In the genomic region with DNA sequence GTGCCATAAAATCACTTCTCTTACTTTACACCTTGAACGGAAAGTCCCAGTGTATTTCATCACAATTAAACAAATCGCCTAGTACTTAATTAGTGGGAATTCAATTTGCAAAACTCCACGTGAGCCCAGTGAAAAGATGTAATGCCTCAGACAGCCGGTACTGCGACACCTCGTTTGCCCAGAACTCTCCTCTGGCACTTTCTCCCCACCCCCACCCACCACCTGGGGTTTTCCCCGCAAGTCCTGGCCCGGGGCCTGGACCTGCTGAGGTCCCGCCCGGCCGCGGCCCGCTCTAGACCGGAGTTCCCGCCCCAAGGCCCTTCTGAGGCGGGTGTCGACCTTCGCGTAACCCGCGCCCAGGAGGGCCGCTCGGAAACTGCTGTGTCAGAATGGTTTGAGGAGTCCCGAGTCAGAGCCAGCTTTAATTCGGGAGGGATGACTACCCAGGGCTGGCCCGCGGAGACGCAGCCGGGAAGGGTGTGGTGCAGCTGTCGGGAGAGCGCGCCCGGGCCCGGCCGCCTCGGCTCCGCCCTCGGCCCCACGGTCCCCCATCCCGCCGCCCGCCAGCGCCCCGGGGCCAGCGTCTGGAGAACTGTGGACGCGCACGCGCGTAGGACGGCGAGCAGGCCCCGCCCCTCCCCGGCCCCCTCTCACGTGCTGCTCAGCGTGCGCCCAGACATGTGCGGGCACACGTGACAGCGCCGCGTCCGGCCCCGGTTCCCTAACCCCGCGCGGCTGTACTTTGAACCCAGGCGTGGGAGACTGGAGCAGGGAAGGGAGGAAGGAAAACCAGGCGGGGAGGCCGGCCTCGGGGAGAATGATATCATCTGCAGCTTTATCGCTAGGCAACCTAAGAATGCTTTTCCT, we compare ENCODE assay signal across 1 cellular context.
A peak's percentile ranks its signal among the peaks of the same experiment; 100 is the strongest.
TF ChIP-seq lines count a peak whose summit lies in the region.

No MANE protein-coding gene starts in this region.

TF ChIP-seq in HepG2, 621 proteins besides CTCF, POLR2A, EP300 and RAD21 (continued from another document and continues in another):
- TF ChIP-seq ATF6 (CRISPR knock-in tag; conservative IDR thresholded peaks at IDR 0.05) (no peak), ZNF264 (CRISPR knock-in tag; IDR thresholded peaks at IDR 0.05) (0 out of 2 replicates have a peak, but pooled peaks have one; percentile 43), ZNF326 (CRISPR knock-in tag; IDR thresholded peaks at IDR 0.05; ENCODE audit: borderline replicate concordance) (no peak), PRMT3 (CRISPR knock-in tag; IDR thresholded peaks at IDR 0.05; ENCODE audit: borderline replicate concordance, low read depth) (peak; percentile 86; the same call in 1 of the 2 replicates), SKI (IDR thresholded peaks at IDR 0.05; ENCODE audit: partially characterized antibody) (peak; percentile 31), HDAC6 (IDR thresholded peaks at IDR 0.05; ENCODE audit: low read depth, low read length) (no peak), HMG20A (CRISPR knock-in tag; IDR thresholded peaks at IDR 0.05; ENCODE audit: borderline replicate concordance) (peak; percentile 71; the same call in 1 of the 2 replicates), THAP11 (CRISPR knock-in tag; IDR thresholded peaks at IDR 0.05) (peak; percentile 73), ZNF101 (CRISPR knock-in tag; IDR thresholded peaks at IDR 0.05; ENCODE audit: borderline replicate concordance, low read depth) (no peak), ZNF644 (CRISPR knock-in tag; IDR thresholded peaks at IDR 0.05; ENCODE audit: low read depth) (peak; percentile 27; the same call in 1 of the 2 replicates), ZNF124 (CRISPR knock-in tag; IDR thresholded peaks at IDR 0.05) (no peak; the same call in 1 of the 2 replicates), ZNF510 (CRISPR knock-in tag; IDR thresholded peaks at IDR 0.05; ENCODE audit: low read depth) (no peak), DMAP1 (CRISPR knock-in tag; IDR thresholded peaks at IDR 0.05) (peak; percentile 68; the same call in 1 of the 2 replicates), ZNF839 (CRISPR knock-in tag; IDR thresholded peaks at IDR 0.05; ENCODE audit: borderline replicate concordance) (no peak), ZBTB14 (CRISPR knock-in tag; IDR thresholded peaks at IDR 0.05) (peak; percentile 64; the same call in 1 of the 2 replicates), CHD2 (IDR thresholded peaks at IDR 0.05; ENCODE audit: low read depth, low read length) (peak; percentile 69; the same call in 1 of the 2 replicates), KDM6A (CRISPR knock-in tag; IDR thresholded peaks at IDR 0.05; ENCODE audit: low read depth) (peak; percentile 65; the same call in 1 of the 2 replicates), ZNF274 (CRISPR knock-in tag; IDR thresholded peaks at IDR 0.05) (peak; percentile 91; the same call in 1 of the 2 replicates), SCMH1 (CRISPR knock-in tag; IDR thresholded peaks at IDR 0.05; ENCODE audit: borderline replicate concordance) (no peak), ZC3H13 (CRISPR knock-in tag; IDR thresholded peaks at IDR 0.05) (peak; percentile 92), NCOA2 (CRISPR knock-in tag; IDR thresholded peaks at IDR 0.05) (0 out of 2 replicates have a peak, but pooled peaks have one; percentile 27), MED13 (CRISPR knock-in tag; IDR thresholded peaks at IDR 0.05) (no peak), ARNT2 (CRISPR knock-in tag; IDR thresholded peaks at IDR 0.05; ENCODE audit: low read depth) (peak; percentile 88), THAP9 (CRISPR knock-in tag; IDR thresholded peaks at IDR 0.05; ENCODE audit: borderline replicate concordance) (peak; percentile 63; the same call in 1 of the 2 replicates), HIVEP1 (CRISPR knock-in tag; IDR thresholded peaks at IDR 0.05) (peak; percentile 50; the same call in 1 of the 2 replicates), KIAA2018 (CRISPR knock-in tag; IDR thresholded peaks at IDR 0.05; ENCODE audit: borderline replicate concordance) (no peak), HOXA9 (CRISPR knock-in tag; IDR thresholded peaks at IDR 0.05; ENCODE audit: borderline replicate concordance) (no peak), ATF7-NPFF (CRISPR knock-in tag; IDR thresholded peaks at IDR 0.05; ENCODE audit: low read depth) (peak; percentile 76; the same call in 1 of the 2 replicates), ZNF75D (CRISPR knock-in tag; IDR thresholded peaks at IDR 0.05; ENCODE audit: borderline replicate concordance) (no peak), HNRNPUL1 (IDR thresholded peaks at IDR 0.05; ENCODE audit: low read depth, low read length) (no peak), FOXM1 (CRISPR knock-in tag; IDR thresholded peaks at IDR 0.05) (no peak), ISL2 (CRISPR knock-in tag; IDR thresholded peaks at IDR 0.05) (no peak)
- TF ChIP-seq, protein P1, sequence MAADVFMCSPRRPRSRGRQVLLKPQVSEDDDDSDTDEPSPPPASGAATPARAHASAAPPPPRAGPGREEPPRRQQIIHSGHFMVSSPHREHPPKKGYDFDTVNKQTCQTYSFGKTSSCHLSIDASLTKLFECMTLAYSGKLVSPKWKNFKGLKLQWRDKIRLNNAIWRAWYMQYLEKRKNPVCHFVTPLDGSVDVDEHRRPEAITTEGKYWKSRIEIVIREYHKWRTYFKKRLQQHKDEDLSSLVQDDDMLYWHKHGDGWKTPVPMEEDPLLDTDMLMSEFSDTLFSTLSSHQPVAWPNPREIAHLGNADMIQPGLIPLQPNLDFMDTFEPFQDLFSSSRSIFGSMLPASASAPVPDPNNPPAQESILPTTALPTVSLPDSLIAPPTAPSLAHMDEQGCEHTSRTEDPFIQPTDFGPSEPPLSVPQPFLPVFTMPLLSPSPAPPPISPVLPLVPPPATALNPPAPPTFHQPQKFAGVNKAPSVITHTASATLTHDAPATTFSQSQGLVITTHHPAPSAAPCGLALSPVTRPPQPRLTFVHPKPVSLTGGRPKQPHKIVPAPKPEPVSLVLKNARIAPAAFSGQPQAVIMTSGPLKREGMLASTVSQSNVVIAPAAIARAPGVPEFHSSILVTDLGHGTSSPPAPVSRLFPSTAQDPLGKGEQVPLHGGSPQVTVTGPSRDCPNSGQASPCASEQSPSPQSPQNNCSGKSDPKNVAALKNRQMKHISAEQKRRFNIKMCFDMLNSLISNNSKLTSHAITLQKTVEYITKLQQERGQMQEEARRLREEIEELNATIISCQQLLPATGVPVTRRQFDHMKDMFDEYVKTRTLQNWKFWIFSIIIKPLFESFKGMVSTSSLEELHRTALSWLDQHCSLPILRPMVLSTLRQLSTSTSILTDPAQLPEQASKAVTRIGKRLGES (CRISPR knock-in tag; IDR thresholded peaks at IDR 0.05; ENCODE audit: borderline replicate concordance): peak; percentile 63; the same call in 1 of the 2 replicates
- TF ChIP-seq, protein P2, sequence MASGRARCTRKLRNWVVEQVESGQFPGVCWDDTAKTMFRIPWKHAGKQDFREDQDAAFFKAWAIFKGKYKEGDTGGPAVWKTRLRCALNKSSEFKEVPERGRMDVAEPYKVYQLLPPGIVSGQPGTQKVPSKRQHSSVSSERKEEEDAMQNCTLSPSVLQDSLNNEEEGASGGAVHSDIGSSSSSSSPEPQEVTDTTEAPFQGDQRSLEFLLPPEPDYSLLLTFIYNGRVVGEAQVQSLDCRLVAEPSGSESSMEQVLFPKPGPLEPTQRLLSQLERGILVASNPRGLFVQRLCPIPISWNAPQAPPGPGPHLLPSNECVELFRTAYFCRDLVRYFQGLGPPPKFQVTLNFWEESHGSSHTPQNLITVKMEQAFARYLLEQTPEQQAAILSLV (CRISPR knock-in tag; IDR thresholded peaks at IDR 0.05; ENCODE audit: borderline replicate concordance): peak; percentile 90
- TF ChIP-seq, protein P3, sequence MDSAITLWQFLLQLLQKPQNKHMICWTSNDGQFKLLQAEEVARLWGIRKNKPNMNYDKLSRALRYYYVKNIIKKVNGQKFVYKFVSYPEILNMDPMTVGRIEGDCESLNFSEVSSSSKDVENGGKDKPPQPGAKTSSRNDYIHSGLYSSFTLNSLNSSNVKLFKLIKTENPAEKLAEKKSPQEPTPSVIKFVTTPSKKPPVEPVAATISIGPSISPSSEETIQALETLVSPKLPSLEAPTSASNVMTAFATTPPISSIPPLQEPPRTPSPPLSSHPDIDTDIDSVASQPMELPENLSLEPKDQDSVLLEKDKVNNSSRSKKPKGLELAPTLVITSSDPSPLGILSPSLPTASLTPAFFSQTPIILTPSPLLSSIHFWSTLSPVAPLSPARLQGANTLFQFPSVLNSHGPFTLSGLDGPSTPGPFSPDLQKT (CRISPR knock-in tag; IDR thresholded peaks at IDR 0.05; ENCODE audit: borderline replicate concordance): no peak; the same call in 1 of the 2 replicates
